In the genomic region with DNA sequence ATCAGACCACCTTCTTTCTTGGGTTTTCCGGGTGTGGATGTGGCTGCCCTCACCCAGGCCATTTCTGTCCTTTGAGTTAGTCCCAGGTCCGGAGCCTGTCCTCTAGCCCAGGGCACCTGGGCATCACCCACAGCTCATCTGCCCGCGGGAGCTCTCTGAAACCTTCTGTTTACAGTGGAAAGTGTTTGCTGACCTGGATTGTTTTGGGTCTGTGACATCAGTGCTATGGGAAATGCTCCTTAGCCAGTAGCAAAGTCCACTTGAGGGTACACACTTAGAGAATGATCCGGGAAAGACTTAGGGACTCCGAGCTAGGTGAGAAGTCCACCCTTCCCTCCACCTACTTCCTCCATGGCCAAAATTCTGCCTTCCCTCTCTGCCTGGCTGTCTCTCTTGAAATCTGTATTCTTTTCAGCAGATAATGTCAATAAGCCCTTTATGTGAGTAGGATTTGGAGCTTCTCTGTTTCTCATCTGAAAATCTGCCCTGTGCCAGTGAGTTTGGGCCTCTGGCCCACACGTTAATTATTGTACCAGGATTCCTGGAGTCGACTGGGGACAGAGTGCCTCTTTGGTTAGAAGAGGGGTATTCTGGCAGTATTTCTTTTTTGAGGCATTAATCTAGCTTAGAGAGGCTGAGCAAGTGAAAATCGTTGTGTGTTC, we compare ENCODE assay signal across 16 cellular contexts. TPM values are rescaled to one million over a fixed set of nuclear protein-coding genes. Genes with fewer than 3 reads are reported as not detected.
DNase-seq lines count a peak whose midpoint lies in the region; ATAC-seq and TF ChIP-seq lines count a peak whose summit lies in the region.
"Had no signal": no experiment of that assay in that cellular context is flagged by ENCODE, and none has a peak within 500 bp of the region (broad histone marks: within the 10 kb centered on the region; RNA-seq: fewer than 3 reads in every experiment).

No MANE protein-coding gene starts in this region.

- H3K36me3 Mint-ChIP-seq in activated CD4-positive, alpha-beta memory T cell treated with anti-CD3 and anti-CD28 coated beads for 36 hours, result no peaks in the 10 kb centered on the region

- no peaks in the 10 kb centered on the region for H3K27me3 Mint-ChIP-seq in activated CD4-positive, alpha-beta memory T cell treated with anti-CD3 and anti-CD28 coated beads for 36 hours
- H3K27me3 Mint-ChIP-seq: activated T-cell treated with anti-CD3 and anti-CD28 coated beads, Interleukin-2, amount 50 U/mL, for 24 hours had no signal

- POLR2A ChIA-PET in activated CD4-positive, alpha-beta memory T cell treated with anti-CD3 and anti-CD28 coated beads for 36 hours (lab: Charles Lee), result no interaction called here

- H3K27me3 ChIP-seq in right lobe of liver, result no peaks in the 10 kb centered on the region
- H3K27me3 ChIP-seq: dorsolateral prefrontal cortex, esophagus squamous epithelium, Peyer's patch, thyroid gland had no signal

- no peaks in the 10 kb centered on the region for H3K9me3 ChIP-seq in right lobe of liver
- H3K9me3 ChIP-seq: esophagus squamous epithelium, Peyer's patch, thyroid gland had no signal

- no peak overlapping the region for H3K4me3 Mint-ChIP-seq in activated CD4-positive, alpha-beta memory T cell treated with anti-CD3 and anti-CD28 coated beads for 36 hours
- H3K4me3 Mint-ChIP-seq: activated T-cell treated with anti-CD3 and anti-CD28 coated beads, Interleukin-2, amount 50 U/mL, for 24 hours had no signal

- intact Hi-C loops in right lobe of liver (cut with DNase I), result no loop called here
- intact Hi-C loops in activated CD4-positive, alpha-beta memory T cell treated with anti-CD3 and anti-CD28 coated beads for 36 hours (cut with micrococcal nuclease), result no loop called here

- no peak for TF ChIP-seq CTCF in right lobe of liver (IDR thresholded peaks at IDR 0.05)

- peak overlapping the region; percentile 27 to 42 (median 39) for H3K4me3 ChIP-seq in right lobe of liver
- H3K4me3 ChIP-seq: dorsolateral prefrontal cortex, esophagus squamous epithelium, GM23248, Peyer's patch, thyroid gland had no signal

- TF ChIP-seq POLR2A in right lobe of liver (IDR thresholded peaks at IDR 0.05), result peak; percentile 70

- peaks cover 0 to 6% (median 0%) of the 10 kb centered on the region in 4 donors for H3K36me3 ChIP-seq in right lobe of liver
- H3K36me3 ChIP-seq: esophagus squamous epithelium, Peyer's patch, thyroid gland had no signal

- no peak overlapping the region for H3K27ac Mint-ChIP-seq in activated CD4-positive, alpha-beta memory T cell treated with anti-CD3 and anti-CD28 coated beads for 36 hours
- H3K27ac Mint-ChIP-seq: activated T-cell treated with anti-CD3 and anti-CD28 coated beads, Interleukin-2, amount 50 U/mL, for 24 hours had no signal

- CTCF ChIA-PET in activated CD4-positive, alpha-beta memory T cell treated with anti-CD3 and anti-CD28 coated beads for 36 hours (lab: Charles Lee), result interaction anchor here (0.7 to 2.8 kb wide), 2 partner anchors 20 to 108 kb away, joined by 3 to 12 read pairs; a partner anchor contains a TSS

- DNase-seq in NCI-H446 (lab: John Stamatoyannopoulos, UW), result peak; percentile 18 to 36
- peak; percentile 29 to 77 for DNase-seq in cerebellar nuclear complex (lab: John Stamatoyannopoulos, UW)
- DNase-seq in right lobe of liver, result peak; percentile 83 to 93 (median 92)
- peak in 14 of 49 donors; percentile 4 to 44 (median 20) for DNase-seq in substantia nigra (lab: John Stamatoyannopoulos, UW)
- no peak for DNase-seq in T1000 (lab: John Stamatoyannopoulos, UW)
- no peak for DNase-seq in activated CD4-positive, alpha-beta memory T cell treated with anti-CD3 and anti-CD28 coated beads for 36 hours
- DNase-seq: activated CD4-positive, alpha-beta T cell treated with anti-CD3 and anti-CD28 coated beads, Interleukin-2, amount 50 U/mL, for 48 hours; activated naive CD4-positive, alpha-beta T cell treated with anti-CD3 and anti-CD28 coated beads, Interleukin-2, amount 50 U/mL, for 16 hours; activated T-cell treated with anti-CD3 and anti-CD28 coated beads, Interleukin-2, amount 50 U/mL, for 24 hours; esophagus squamous epithelium; GM23248; NCI-H1436; Peyer's patch; thyroid gland had no signal

- H3K4me1 Mint-ChIP-seq in activated CD4-positive, alpha-beta memory T cell treated with anti-CD3 and anti-CD28 coated beads for 36 hours (ENCODE audit: low read depth), result peaks cover 2% of the 10 kb centered on the region

- H3K27ac ChIP-seq in right lobe of liver, result peak overlapping the region; percentile 87 to 97 (median 96)
- peak overlapping the region; percentile 28 for H3K27ac ChIP-seq in substantia nigra (ENCODE audit: low read depth, low read length, poor library complexity, severe bottlenecking)
- H3K27ac ChIP-seq: esophagus squamous epithelium, GM23248, Peyer's patch, thyroid gland had no signal

- ATAC-seq in right lobe of liver (peak; percentile 81 to 92 (median 86)), GM21390 (IDR thresholded peaks at IDR 0.05; ENCODE audit: unreplicated experiment) (no peak)

- no peaks in the 10 kb centered on the region for H3K9me3 Mint-ChIP-seq in activated CD4-positive, alpha-beta memory T cell treated with anti-CD3 and anti-CD28 coated beads for 36 hours
- H3K9me3 Mint-ChIP-seq: activated T-cell treated with anti-CD3 and anti-CD28 coated beads, Interleukin-2, amount 50 U/mL, for 24 hours had no signal

- peaks cover 0 to 76% (median 28%) of the 10 kb centered on the region in 4 donors for H3K4me1 ChIP-seq in right lobe of liver

- WGBS in right lobe of liver (ENCODE audit: insufficient coverage, low coverage, low lambda C conversion rate, missing lambda C conversion rate), result 40% methylated on average over 9 of the region's 9 CpGs

RNA-seq across cellular contexts. Expression of a gene that starts 19.9 kb away (rescaled TPM):
- total RNA-seq in right lobe of liver, result 100 to 1,000 TPM in 4 of 6 experiments, 10 to 100 TPM in 2; 85.8 to 180 (median 125) TPM
- under 1 TPM; 0.10 to 0.24 TPM for total RNA-seq in activated CD4-positive, alpha-beta memory T cell treated with anti-CD3 and anti-CD28 coated beads for 36 hours

Comparison
In these comparisons a context has a peak if more than half of its experiments do, and no peak if none do; other contexts are left out.
1. DNase-seq: peak in NCI-H446 (2 of 2), cerebellar nuclear complex (2 of 2) and right lobe of liver (3 of 3); none in T1000 (single experiment) and activated CD4-positive, alpha-beta memory T cell treated with anti-CD3 and anti-CD28 coated beads for 36 hours (single experiment).
2. RNA of a gene that starts 19.9 kb away (total RNA-seq): 85.8 to 180 TPM in right lobe of liver; 0.10 to 0.24 TPM in activated CD4-positive, alpha-beta memory T cell treated with anti-CD3 and anti-CD28 coated beads for 36 hours; every median in the first group is over 10 times any median in the second.